8 cellular contexts compared by ENCODE assay signal in the genomic region with DNA sequence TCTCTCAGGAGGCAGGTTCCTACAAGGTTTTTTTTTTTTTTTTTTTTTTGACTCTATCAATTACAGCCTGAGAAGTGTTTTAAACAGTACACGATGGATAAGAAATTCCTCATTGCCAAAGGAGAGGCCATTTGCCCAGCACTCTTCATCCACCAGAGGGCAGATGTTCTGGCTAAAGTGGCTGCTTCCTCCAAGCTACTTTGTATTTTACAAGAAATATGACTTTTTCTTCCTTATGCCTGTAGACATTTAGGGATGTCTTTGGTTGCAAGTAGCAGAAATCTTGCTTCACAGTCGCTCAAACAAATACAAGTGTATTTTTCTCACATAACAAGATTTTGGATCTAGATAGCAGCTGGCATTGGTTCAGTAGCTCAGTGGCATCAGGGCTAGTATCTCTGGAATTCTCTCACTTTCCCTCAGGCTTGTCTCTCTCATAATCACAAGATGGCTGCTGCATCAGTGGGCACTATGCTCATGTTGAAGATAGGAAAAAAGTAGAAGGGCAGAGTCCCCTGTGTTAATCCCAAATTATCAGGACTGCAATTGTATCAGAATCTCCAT.
A peak's percentile ranks its signal among the peaks of the same experiment; 100 is the strongest.
DNase-seq lines count a peak whose midpoint lies in the region; ATAC-seq, FAIRE-seq and TF ChIP-seq lines count a peak whose summit lies in the region.

No MANE protein-coding gene starts in this region.

- DNase-seq in EL = peak; percentile 72
- DNase-seq in MG63 = peak; percentile 60
- peak; percentile 55 for DNase-seq in bronchial epithelial cell (ENCODE audit: low read depth)
- no peak for DNase-seq in right lobe of liver
- no peak for DNase-seq in GM19240 (ENCODE audit: insufficient read length, low spot score)
- no peak for DNase-seq in NCI-H345 treated with DMSO at 0.1 percent for 48 hours (lab: John Stamatoyannopoulos, UW; ENCODE audit: unreplicated experiment)
- no peak for DNase-seq in activated CD4-positive, alpha-beta T cell treated with anti-CD3 and anti-CD28 coated beads, Interleukin-2, amount 10 ng/mL, durations not matched to agents 24 days and 14 days

- H3K27me3 ChIP-seq in MG63 (no peaks in the 10 kb centered on the region), bronchial epithelial cell (ENCODE audit: control insufficient read depth, insufficient read depth, low read length) (no peaks in the 10 kb centered on the region), right lobe of liver (no peaks in the 10 kb centered on the region)

- no peaks in the 10 kb centered on the region for H3K36me3 ChIP-seq in MG63
- no peaks in the 10 kb centered on the region for H3K36me3 ChIP-seq in bronchial epithelial cell (ENCODE audit: control insufficient read depth, insufficient read depth, low read length)
- H3K36me3 ChIP-seq in right lobe of liver = no peaks in the 10 kb centered on the region

- H3K4me3 Mint-ChIP-seq in activated CD4-positive, alpha-beta T cell treated with anti-CD3 and anti-CD28 coated beads, Interleukin-2, amount 10 ng/mL, durations not matched to agents 24 days and 14 days = no peak overlapping the region

- TF ChIP-seq CTCF in bronchial epithelial cell (IDR thresholded peaks at IDR 0.05; ENCODE audit: insufficient read depth, low read length, severe bottlenecking) (peak; percentile 81), right lobe of liver (IDR thresholded peaks at IDR 0.05) (peak; percentile 45 to 65 (median 60))

- no peaks in the 10 kb centered on the region for H3K4me1 ChIP-seq in right lobe of liver

- 21% methylated on average over 2 of the region's 2 CpGs for WGBS in right lobe of liver (ENCODE audit: insufficient coverage, low coverage, low lambda C conversion rate, missing lambda C conversion rate)

- H3K27ac Mint-ChIP-seq in activated CD4-positive, alpha-beta T cell treated with anti-CD3 and anti-CD28 coated beads, Interleukin-2, amount 10 ng/mL, durations not matched to agents 24 days and 14 days = no peak overlapping the region

- ATAC-seq in GM21576 (IDR thresholded peaks at IDR 0.05; ENCODE audit: unreplicated experiment) = peak; percentile 62
- peak; percentile 61 to 75 (median 71) for ATAC-seq in right lobe of liver

- peaks cover 9% of the 10 kb centered on the region; the same call in 1 of the 2 replicates for H3K9me3 ChIP-seq in MG63
- H3K9me3 ChIP-seq in right lobe of liver = no peaks in the 10 kb centered on the region

- no peak for TF ChIP-seq POLR2A in right lobe of liver (IDR thresholded peaks at IDR 0.05)

- no peak for FAIRE-seq in bronchial epithelial cell (lab: Jason Lieb, UNC)

- intact Hi-C loops in right lobe of liver (cut with DNase I) = no loop called here
- intact Hi-C loops in activated CD4-positive, alpha-beta T cell treated with anti-CD3 and anti-CD28 coated beads, Interleukin-2, amount 10 ng/mL, durations not matched to agents 24 days and 14 days (cut with micrococcal nuclease) = loop anchor here (1.0 to 2.0 kb wide), 2 partner anchors 187 to 254 kb away; no protein-coding TSS in a partner anchor

- H3K4me3 ChIP-seq in MG63 (no peak overlapping the region), bronchial epithelial cell (ENCODE audit: low read depth, low read length) (no peak overlapping the region), right lobe of liver (no peak overlapping the region)

- no peaks in the 10 kb centered on the region for H3K4me1 Mint-ChIP-seq in activated CD4-positive, alpha-beta T cell treated with anti-CD3 and anti-CD28 coated beads, Interleukin-2, amount 10 ng/mL, durations not matched to agents 24 days and 14 days

- no peaks in the 10 kb centered on the region for H3K9me3 Mint-ChIP-seq in activated CD4-positive, alpha-beta T cell treated with anti-CD3 and anti-CD28 coated beads, Interleukin-2, amount 10 ng/mL, durations not matched to agents 24 days and 14 days

- H3K27ac ChIP-seq in right lobe of liver = no peak overlapping the region

- peaks cover 2% of the 10 kb centered on the region for H3K27me3 Mint-ChIP-seq in activated CD4-positive, alpha-beta T cell treated with anti-CD3 and anti-CD28 coated beads, Interleukin-2, amount 10 ng/mL, durations not matched to agents 24 days and 14 days

- no peaks in the 10 kb centered on the region for H3K36me3 Mint-ChIP-seq in activated CD4-positive, alpha-beta T cell treated with anti-CD3 and anti-CD28 coated beads, Interleukin-2, amount 10 ng/mL, durations not matched to agents 24 days and 14 days (ENCODE audit: low read depth)

Comparison
In these comparisons a context has a peak if more than half of its experiments do, and no peak if none do; other contexts are left out.
1. DNase-seq: peak in EL (single experiment), MG63 (single experiment) and bronchial epithelial cell (single experiment); none in right lobe of liver (0 of 3), GM19240 (single experiment), NCI-H345 treated with DMSO at 0.1 percent for 48 hours (single experiment) and activated CD4-positive, alpha-beta T cell treated with anti-CD3 and anti-CD28 coated beads, Interleukin-2, amount 10 ng/mL, durations not matched to agents 24 days and 14 days (single experiment).